ENCODE assay signal across 7 cellular contexts in the genomic region with DNA sequence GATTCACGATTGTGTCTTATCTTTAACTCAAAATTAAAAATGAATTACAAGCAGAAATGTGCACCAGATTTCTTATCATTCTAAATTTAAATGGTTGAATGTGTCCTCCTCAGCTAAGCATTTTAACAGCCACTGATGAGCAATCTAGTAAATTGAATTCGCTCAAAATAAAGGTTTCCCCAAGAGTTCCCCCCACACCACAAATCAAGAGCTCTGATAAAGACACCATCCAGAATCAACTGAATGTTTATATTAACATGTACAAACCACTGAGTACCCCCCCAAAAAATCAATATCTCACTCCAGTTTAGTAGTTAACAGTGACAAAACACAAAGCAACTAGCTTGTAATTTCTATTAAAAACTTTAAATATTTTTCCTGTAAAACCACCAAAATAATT. TPM values are rescaled to one million over a fixed set of nuclear protein-coding genes. Genes with fewer than 3 reads are reported as not detected.
DNase-seq lines count a peak whose midpoint lies in the region; ATAC-seq and TF ChIP-seq lines count a peak whose summit lies in the region.

No MANE protein-coding gene starts in this region.

- H3K9me3 Mint-ChIP-seq in H9, result peaks cover 0 to 2% of the 10 kb centered on the region in 2 experiments; a peak in 1 of 5 replicates

- H3K4me1 Mint-ChIP-seq in H9, result peaks cover 52 to 54% of the 10 kb centered on the region in 2 experiments

- H3K4me3 Mint-ChIP-seq in H9, result peak overlapping the region; percentile 99 to 100

- no peak overlapping the region for H3K4me2 ChIP-seq in H9 (ENCODE audit: insufficient read depth, insufficient read length, low read length)
- peak overlapping the region; percentile 97 for H3K4me2 ChIP-seq in SU-DHL-6 (ENCODE audit: low read depth, low read length, poor library complexity, severe bottlenecking)

- H3K23ac ChIP-seq in H9 (ENCODE audit: insufficient read length, low read depth, low read length), result no peak overlapping the region

- no peaks in the 10 kb centered on the region for H3K27me3 Mint-ChIP-seq in H9 (ENCODE audit: low read depth)

- H2BK120ac ChIP-seq in H9 (ENCODE audit: low read depth, low read length, poor library complexity, severe bottlenecking), result no peak overlapping the region

- no peaks in the 10 kb centered on the region; the same call in 1 of the 2 replicates for H3K36me3 ChIP-seq in SU-DHL-6 (ENCODE audit: low read length)

- peaks cover under 1% of the 10 kb centered on the region for H3K79me1 ChIP-seq in H9 (ENCODE audit: insufficient read depth, low read depth, low read length, poor library complexity, severe bottlenecking)

- H4K91ac ChIP-seq in H9 (ENCODE audit: insufficient read length, low read depth, low read length), result no peak overlapping the region

- no peaks in the 10 kb centered on the region for H3K9me3 ChIP-seq in H9 (ENCODE audit: control insufficient read depth, low read depth, low read length)
- no peaks in the 10 kb centered on the region for H3K9me3 ChIP-seq in SU-DHL-6 (ENCODE audit: insufficient read depth, low read length)

- H3K27me3 ChIP-seq in H9 (ENCODE audit: insufficient read depth, low read length) (no peaks in the 10 kb centered on the region), SU-DHL-6 (ENCODE audit: low read length) (no peaks in the 10 kb centered on the region)

- H2AFZ ChIP-seq in H9 (ENCODE audit: low read length), result no peak overlapping the region
- H2AFZ ChIP-seq in SU-DHL-6 (ENCODE audit: low read depth, low read length, severe bottlenecking), result no peak overlapping the region

- peaks cover 4% of the 10 kb centered on the region; the same call in 1 of the 2 replicates for H3K4me1 ChIP-seq in H9 (ENCODE audit: insufficient read depth, low read length)

- no peak overlapping the region for H3K56ac ChIP-seq in H9 (ENCODE audit: insufficient read length, low read depth, low read length)

- H3K79me2 ChIP-seq in H9 (ENCODE audit: insufficient read depth, low read length) (peaks cover 45% of the 10 kb centered on the region), SU-DHL-6 (ENCODE audit: insufficient read depth, low read length) (peaks cover 83% of the 10 kb centered on the region)

- H4K8ac ChIP-seq in H9 (replicated peaks; ENCODE audit: insufficient read length, low read depth, low read length), result no peak overlapping the region

- no peak for ATAC-seq in GM21447 (IDR thresholded peaks at IDR 0.05; ENCODE audit: unreplicated experiment)

- no peak overlapping the region for H3K4ac ChIP-seq in H9 (ENCODE audit: low read depth, low read length)

- no peak for TF ChIP-seq CTCF in H9 (conservative IDR thresholded peaks at IDR 0.05)
- no peak for TF ChIP-seq CTCF in SU-DHL-6 (IDR thresholded peaks at IDR 0.05; ENCODE audit: insufficient read depth, low read length, poor library complexity, severe bottlenecking)
- TF ChIP-seq CTCF in fibroblast of mammary gland (conservative IDR thresholded peaks at IDR 0.05; ENCODE audit: control insufficient read depth, insufficient read depth, low read depth, low read length), result no peak

- H3K14ac ChIP-seq in H9 (ENCODE audit: insufficient read depth, low read length), result no peak overlapping the region

- no peak overlapping the region for H4K5ac ChIP-seq in H9 (ENCODE audit: insufficient read length, low read depth, low read length)

- no CpG with 5 or more reads among the region's 2 CpGs for WGBS in H9 (ENCODE audit: extremely low coverage, insufficient read length, low lambda C conversion rate)

- no peak overlapping the region for H2BK20ac ChIP-seq in H9 (ENCODE audit: low read depth, low read length, poor library complexity, severe bottlenecking)

- H4K20me1 ChIP-seq in H9 (ENCODE audit: control insufficient read depth, insufficient read depth, insufficient read length) (no peaks in the 10 kb centered on the region), SU-DHL-6 (ENCODE audit: low read depth, low read length) (peaks cover 26% of the 10 kb centered on the region)

- H3T11ph ChIP-seq in H9 (ENCODE audit: low read length), result no peak overlapping the region

- no peak overlapping the region for H2BK5ac ChIP-seq in H9 (ENCODE audit: insufficient read length, low read length)

- H3F3A ChIP-seq in SU-DHL-6 (ENCODE audit: insufficient read depth), result peaks cover 29% of the 10 kb centered on the region

- H2AK5ac ChIP-seq in H9 (ENCODE audit: insufficient read length, low read length), result no peak overlapping the region

- H3K36me3 Mint-ChIP-seq in H9 (ENCODE audit: insufficient read depth in 1 of 3, low read depth in 3 of 3), result peaks cover 0 to 9% (median 4%) of the 10 kb centered on the region in 3 experiments; a peak in 4 of 7 replicates

- H2BK12ac ChIP-seq in H9 (ENCODE audit: insufficient read length, low read depth, low read length), result no peak overlapping the region

- H3K27ac ChIP-seq in H9 (ENCODE audit: insufficient read length, low read depth, low read length) (no peak overlapping the region), SU-DHL-6 (ENCODE audit: low read depth, low read length) (no peak overlapping the region)

- H3K9ac ChIP-seq in H9 (ENCODE audit: extremely low read depth, insufficient read length, low read length), result no peak overlapping the region
- peak overlapping the region; percentile 82 for H3K9ac ChIP-seq in SU-DHL-6 (ENCODE audit: low read length)

- DNase-seq in H9, result no peak
- DNase-seq in fibroblast of mammary gland (ENCODE audit: low read depth), result no peak
- no peak for DNase-seq in skeletal muscle cell (ENCODE audit: low read depth)
- no peak for DNase-seq in dedifferentiated amniotic fluid mesenchymal stem cell (ENCODE audit: extremely low spot score)
- DNase-seq in stimulated activated CD4-positive, alpha-beta T cell treated with anti-CD3 and anti-CD28 coated beads, Interleukin-4, amount 100 ng/mL, for 4 hours, result no peak

- no peak overlapping the region for H3K18ac ChIP-seq in H9 (ENCODE audit: insufficient read length, low read depth, low read length)

- H3K4me3 ChIP-seq in SU-DHL-6 (ENCODE audit: insufficient read depth, low read length, poor library complexity, severe bottlenecking), result peak overlapping the region; percentile 92
- H3K4me3 ChIP-seq in fibroblast of mammary gland (ENCODE audit: control insufficient read depth, low read depth, low read length), result peak overlapping the region; percentile 96
- peak overlapping the region; percentile 99 for H3K4me3 ChIP-seq in skeletal muscle cell (ENCODE audit: low read depth, low read length)

- peak overlapping the region in 1 of 3 experiments; percentile 72; a peak in 1 of 7 replicates for H3K27ac Mint-ChIP-seq in H9

- no peaks in the 10 kb centered on the region for H3K9me2 ChIP-seq in SU-DHL-6 (replicated peaks; ENCODE audit: insufficient read depth, low read length)

- H2BK15ac ChIP-seq in H9 (ENCODE audit: low read depth, low read length), result no peak overlapping the region

- peaks cover 10% of the 10 kb centered on the region for H3K23me2 ChIP-seq in H9 (ENCODE audit: insufficient read length, low read depth, low read length, poor library complexity, severe bottlenecking)

RNA-seq across cellular contexts. Expression of a gene that starts 1.9 kb away (rescaled TPM):
- 101 and 115 TPM in 2 replicates for total RNA-seq in H9 (2021)

RNA-seq across cellular contexts. Expression of a gene that starts 3.6 kb away (rescaled TPM):
- 29.1 and 30.7 TPM in 2 replicates for total RNA-seq in H9 (2021)
